ENCODE assay signal across 8 cellular contexts in the genomic region with DNA sequence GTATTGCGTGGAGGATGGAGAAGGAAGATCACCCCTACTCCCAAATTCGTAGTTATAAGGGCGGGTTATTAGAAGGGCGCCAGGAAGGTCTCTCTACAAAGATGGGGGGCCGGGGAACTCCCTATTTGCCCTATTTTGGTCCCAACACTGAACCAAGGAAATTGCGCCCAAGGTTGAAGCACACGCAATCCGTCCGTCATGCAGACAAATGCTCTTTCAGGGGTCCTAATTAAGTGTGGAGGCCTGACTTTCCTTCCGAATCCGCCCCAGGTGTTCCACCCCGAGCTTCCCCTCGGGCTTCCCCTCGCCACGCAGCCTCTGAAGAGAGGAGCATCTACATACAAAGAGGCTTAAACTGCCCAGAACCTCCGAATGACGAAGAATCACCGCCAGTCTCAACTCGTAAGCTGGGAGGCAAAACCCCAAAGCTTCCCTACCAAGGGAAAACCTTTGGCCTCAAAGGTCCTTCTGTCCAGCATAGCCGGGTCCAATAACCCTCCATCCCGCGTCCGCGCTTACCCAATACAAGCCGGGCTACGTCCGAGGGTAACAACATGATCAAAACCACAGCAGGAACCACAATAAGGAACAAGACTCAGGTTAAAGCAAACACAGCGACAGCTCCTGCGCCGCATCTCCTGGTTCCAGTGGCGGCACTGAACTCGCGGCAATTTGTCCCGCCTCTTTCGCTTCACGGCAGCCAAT. TPM values are rescaled to one million over a fixed set of nuclear protein-coding genes. Genes with fewer than 3 reads are reported as not detected.
DNase-seq lines count a peak whose midpoint lies in the region; TF ChIP-seq lines count a peak whose summit lies in the region.

A gene (minus strand): TSS at position 658 of the 705 bp plus-strand sequence. CDS start 102 bp downstream, at position 556.

- H2AFZ ChIP-seq in ACC112 (ENCODE audit: low read length, unreplicated experiment): peak within 1 kb of the TSS; percentile 92

- H3K27me3 ChIP-seq in ACC112 (ENCODE audit: insufficient read depth, low read length) (no peaks in the 10 kb centered on the region), tibial nerve (no peaks in the 10 kb centered on the region)

- H3K27ac ChIP-seq in ACC112 (ENCODE audit: low read depth, low read length) (peak within 1 kb of the TSS; percentile 94), caudate nucleus (ENCODE audit: low read depth, low read length) (peak within 1 kb of the TSS; percentile 94), tibial nerve (peak within 1 kb of the TSS; percentile 86 to 98 (median 92))

- peak; percentile 43 for DNase-seq in NCI-H2171 treated with DMSO at 0.1 percent for 48 hours (lab: John Stamatoyannopoulos, UW)
- peak in 1 of 61 donors; percentile 52 for DNase-seq in caudate nucleus (lab: John Stamatoyannopoulos, UW)
- DNase-seq in mesenteric fat pad (ENCODE audit: low spot score): no peak
- DNase-seq in tibial nerve (ENCODE audit: low spot score in 2 of 2): no peak
- no peak for DNase-seq in DMS153 treated with DMSO at 0.1 percent for 48 hours (lab: John Stamatoyannopoulos, UW; ENCODE audit: unreplicated experiment)
- DNase-seq in HK-2 (ENCODE audit: unreplicated experiment): no peak

- H3K36me3 ChIP-seq in ACC112 (ENCODE audit: insufficient read depth, low read length) (0 out of 2 replicates have a peak, but pooled peaks cover 6% of the 10 kb centered on the region), tibial nerve (peaks cover 0 to 4% (median 0%) of the 10 kb centered on the region in 3 donors)

- TF ChIP-seq POLR2A in GM19193 (IDR thresholded peaks at IDR 0.05; ENCODE audit: extremely low read depth, insufficient read depth, insufficient read length): peak; percentile 82
- peak; percentile 87 to 94 for TF ChIP-seq POLR2A in tibial nerve (IDR thresholded peaks at IDR 0.05)

- no peak for TF ChIP-seq CTCF in tibial nerve (IDR thresholded peaks at IDR 0.05)

- H3K4me1 ChIP-seq in ACC112 (ENCODE audit: control insufficient read depth, insufficient read depth, low read length, unreplicated experiment): peaks cover 40% of the 10 kb centered on the region
- peaks cover 3 to 68% (median 8%) of the 10 kb centered on the region in 4 donors for H3K4me1 ChIP-seq in tibial nerve

- WGBS in tibial nerve, 2 donors: 0 to 1% methylated on average over 34 to 36 of the region's 36 CpGs

- TF ChIP-seq EP300 in tibial nerve (IDR thresholded peaks at IDR 0.05): peak in 1 of 2 donors; percentile 96

- H3K4me3 ChIP-seq in ACC112 (ENCODE audit: low read depth, low read length) (peak within 1 kb of the TSS; percentile 98), tibial nerve (peak within 1 kb of the TSS; percentile 60 to 80 (median 68))

- no peaks in the 10 kb centered on the region for H3K9me3 ChIP-seq in tibial nerve

- H3K79me2 ChIP-seq in ACC112 (ENCODE audit: control insufficient read depth, insufficient read depth, low read length, unreplicated experiment): peaks cover 84% of the 10 kb centered on the region

RNA-seq across cellular contexts. Expression of the gene that starts here (rescaled TPM):
- 12.1 TPM for total RNA-seq in mesenteric fat pad
- total RNA-seq in tibial nerve: 10 to 100 TPM; 12.6 to 16.1 (median 15.3) TPM
